2 cellular contexts compared by ENCODE assay signal in genomic region chr10:103168436-103168835, GRCh38.
TF ChIP-seq lines count a peak whose summit lies in the region.

No MANE protein-coding gene starts in this region.

TF ChIP-seq in GM23338, 12 proteins besides CTCF, POLR2A, EP300 and RAD21 (continued from another document):
- TF ChIP-seq EZH2phosphoT487 (IDR thresholded peaks at IDR 0.05; ENCODE audit: unreplicated experiment) (no peak), POLR2AphosphoS5 (IDR thresholded peaks at IDR 0.05; ENCODE audit: low read depth) (no peak), NANOG (IDR thresholded peaks at IDR 0.05; ENCODE audit: borderline replicate concordance) (no peak), ZNF462 (CRISPR knock-in tag; IDR thresholded peaks at IDR 0.05) (no peak), CREB1 (CRISPR knock-in tag; IDR thresholded peaks at IDR 0.05; ENCODE audit: low read depth) (no peak), JUNB (IDR thresholded peaks at IDR 0.05; ENCODE audit: unreplicated experiment) (no peak), STAT1 (IDR thresholded peaks at IDR 0.05; ENCODE audit: unreplicated experiment) (no peak), ETS1 (IDR thresholded peaks at IDR 0.05) (no peak), REST (IDR thresholded peaks at IDR 0.05; ENCODE audit: unreplicated experiment) (no peak), ZNF114 (CRISPR knock-in tag; IDR thresholded peaks at IDR 0.05) (no peak), EZH2 (IDR thresholded peaks at IDR 0.05; ENCODE audit: low read depth, unreplicated experiment) (no peak)

TF ChIP-seq in SK-N-SH, 30 proteins besides CTCF, POLR2A, EP300 and RAD21:
- no peak for TF ChIP-seq REST (IDR thresholded peaks at IDR 0.05; ENCODE audit: low read depth, low read length)
- no peak for TF ChIP-seq JUND (IDR thresholded peaks at IDR 0.05)
- TF ChIP-seq RXRA (IDR thresholded peaks at IDR 0.05; ENCODE audit: borderline replicate concordance, low read depth) = no peak
- TF ChIP-seq USF1 (IDR thresholded peaks at IDR 0.05; ENCODE audit: borderline replicate concordance, low read depth) = no peak
- TF ChIP-seq PBX3 (IDR thresholded peaks at IDR 0.05) = peak; percentile 2; the same call in 1 of the 2 replicates
